ENCODE assay signal across 18 cellular contexts in the genomic region with DNA sequence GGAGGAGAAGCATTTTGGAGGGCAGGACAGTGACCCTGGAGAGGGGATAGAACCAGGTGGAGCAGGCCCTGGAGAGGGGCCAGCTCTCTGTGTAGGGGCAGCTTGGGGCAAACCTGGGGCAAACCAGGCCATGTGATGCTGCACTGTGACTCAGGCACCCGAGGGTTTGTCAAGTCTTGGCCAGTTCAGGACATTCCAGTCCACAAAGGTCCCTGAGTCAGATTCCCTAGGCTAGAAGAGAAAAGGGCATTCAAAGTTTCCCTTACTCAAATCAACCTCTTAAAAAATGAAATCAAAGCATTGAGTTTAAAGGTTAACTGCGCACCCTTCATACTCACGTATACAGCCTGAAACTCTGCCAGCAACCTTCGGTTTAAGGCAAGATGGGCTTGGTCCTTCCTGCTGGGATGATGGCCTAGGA. TPM values are rescaled to one million over a fixed set of nuclear protein-coding genes. Genes with fewer than 3 reads are reported as not detected.
DNase-seq lines count a peak whose midpoint lies in the region; ATAC-seq and TF ChIP-seq lines count a peak whose summit lies in the region.
"Had no signal": no experiment of that assay in that cellular context is flagged by ENCODE, and none has a peak within 500 bp of the region (broad histone marks: within the 10 kb centered on the region; RNA-seq: fewer than 3 reads in every experiment).

No MANE protein-coding gene starts in this region.

- H3K79me2 ChIP-seq in smooth muscle cell (ENCODE audit: low read depth), result no peaks in the 10 kb centered on the region
- H3K79me2 ChIP-seq: parathyroid adenoma had no signal

- no peaks in the 10 kb centered on the region for H3F3A ChIP-seq in smooth muscle cell (ENCODE audit: low read depth)

- H3K9me3 ChIP-seq in smooth muscle cell (replicated peaks; ENCODE audit: low read depth) (no peaks in the 10 kb centered on the region), gastroesophageal sphincter (no peaks in the 10 kb centered on the region), tibial artery (no peaks in the 10 kb centered on the region)
- H3K9me3 ChIP-seq: BE2C had no signal

- intact Hi-C loops in tibial artery (cut with DNase I; ENCODE audit: low total_unique reads), result loop anchor here (5.0 kb wide), 1 partner anchor 286 kb away; no protein-coding TSS in a partner anchor

- TF ChIP-seq CTCF in VCaP (conservative IDR thresholded peaks at IDR 0.05), result no peak
- TF ChIP-seq CTCF in fibroblast of mammary gland (conservative IDR thresholded peaks at IDR 0.05; ENCODE audit: control insufficient read depth, insufficient read depth, low read depth, low read length), result no peak
- TF ChIP-seq CTCF in smooth muscle cell (IDR thresholded peaks at IDR 0.05; ENCODE audit: borderline replicate concordance, insufficient read depth, poor library complexity, severe bottlenecking), result no peak
- TF ChIP-seq CTCF in gastroesophageal sphincter (IDR thresholded peaks at IDR 0.05), result no peak
- no peak for TF ChIP-seq CTCF in tibial artery (IDR thresholded peaks at IDR 0.05)

- no peaks in the 10 kb centered on the region for H3K4me1 ChIP-seq in smooth muscle cell (ENCODE audit: low read depth)
- H3K4me1 ChIP-seq in gastroesophageal sphincter, result peaks cover 0 to 10% (median 3%) of the 10 kb centered on the region in 3 donors
- H3K4me1 ChIP-seq in tibial artery, result peaks cover 0 to 12% (median 2%) of the 10 kb centered on the region in 4 donors

- no peaks in the 10 kb centered on the region for H4K20me1 ChIP-seq in smooth muscle cell (ENCODE audit: low read depth)

- peaks cover 16% of the 10 kb centered on the region for H3K27me3 ChIP-seq in smooth muscle cell (ENCODE audit: low read depth)
- peaks cover 41% of the 10 kb centered on the region for H3K27me3 ChIP-seq in gastroesophageal sphincter
- peaks cover 0 to 51% of the 10 kb centered on the region in 2 donors for H3K27me3 ChIP-seq in tibial artery
- H3K27me3 ChIP-seq: BE2C had no signal

- TF ChIP-seq POLR2A in gastroesophageal sphincter (IDR thresholded peaks at IDR 0.05), result no peak

- peak; percentile 13 for DNase-seq in HK-2 (ENCODE audit: unreplicated experiment)
- DNase-seq in fibroblast of mammary gland (ENCODE audit: low read depth), result peak; percentile 43
- no peak for DNase-seq in smooth muscle cell (lab: John Stamatoyannopoulos, UW; ENCODE audit: unreplicated experiment)
- DNase-seq in midbrain (lab: John Stamatoyannopoulos, UW), result no peak
- DNase-seq in tibial artery, result no peak
- DNase-seq: activated CD4-positive, alpha-beta T cell treated with anti-CD3 and anti-CD28 coated beads, Interleukin-2, amount 50 U/mL, for 48 hours; amygdala; BE2C; hippocampal formation; Karpas-422; left cardiac atrium; NCI-H1694 treated with DMSO at 0.1 percent for 48 hours; NCI-H510A; stimulated activated naive CD4-positive, alpha-beta T cell treated with Interleukin-2 at 50 U/mL for 16 hours had no signal

- no peak for TF ChIP-seq EP300 in gastroesophageal sphincter (IDR thresholded peaks at IDR 0.05)

- no peak overlapping the region for H3K9ac ChIP-seq in smooth muscle cell (ENCODE audit: low read depth)
- H3K9ac ChIP-seq: parathyroid adenoma had no signal

- no peak overlapping the region for H3K4me2 ChIP-seq in smooth muscle cell

- H3K27ac ChIP-seq in VCaP, result peak overlapping the region; percentile 96
- H3K27ac ChIP-seq in smooth muscle cell (ENCODE audit: low read depth), result peak overlapping the region; percentile 6
- peak overlapping the region in 1 of 4 donors; percentile 1 for H3K27ac ChIP-seq in gastroesophageal sphincter
- no peak overlapping the region for H3K27ac ChIP-seq in tibial artery

- no peak overlapping the region for H3K4me3 ChIP-seq in fibroblast of mammary gland (ENCODE audit: control insufficient read depth, low read depth, low read length)
- H3K4me3 ChIP-seq in smooth muscle cell, result no peak overlapping the region
- H3K4me3 ChIP-seq in gastroesophageal sphincter, result no peak overlapping the region
- H3K4me3 ChIP-seq in tibial artery, result no peak overlapping the region
- H3K4me3 ChIP-seq: skin epidermis had no signal

- no peak for ATAC-seq in gastroesophageal sphincter
- ATAC-seq: left cardiac atrium had no signal

- no peak overlapping the region for H2AFZ ChIP-seq in smooth muscle cell (ENCODE audit: low read depth)

- H3K36me3 ChIP-seq in smooth muscle cell (ENCODE audit: low read depth), result no peaks in the 10 kb centered on the region
- no peaks in the 10 kb centered on the region for H3K36me3 ChIP-seq in gastroesophageal sphincter
- no peaks in the 10 kb centered on the region for H3K36me3 ChIP-seq in tibial artery
- H3K36me3 ChIP-seq: BE2C had no signal

- WGBS in smooth muscle cell (ENCODE audit: low lambda C conversion rate), result 69% methylated on average over 4 of the region's 4 CpGs
- WGBS in gastroesophageal sphincter (ENCODE audit: low coverage in 1 of 2), 2 donors, result 49 to 52% methylated on average over 4 of the region's 4 CpGs

RNA-seq across cellular contexts. Expression of a gene that starts 25.2 kb away (rescaled TPM):
- total RNA-seq in smooth muscle cell (0.09 TPM in 1 of 2 replicates, not detected in the other), gastroesophageal sphincter (under 1 TPM in 2 of 4 donors, not detected in 2; 0.31 to 0.81 TPM)
- polyA plus RNA-seq in smooth muscle cell, result not detected in 2 replicates
- total RNA-seq: left cardiac atrium had no signal

RNA-seq across cellular contexts. Expression of a gene that starts 25.6 kb away (rescaled TPM):
- total RNA-seq in smooth muscle cell (0.36 and 0.72 TPM in 2 replicates), gastroesophageal sphincter (10 to 100 TPM in 3 of 4 donors, 1 to 10 TPM in 1; 9.2 to 27.9 (median 18.8) TPM)
- polyA plus RNA-seq in smooth muscle cell, result 0.09 and 0.49 TPM in 2 replicates

Comparison
In these comparisons a context has a peak if more than half of its experiments do, and no peak if none do; other contexts are left out.
1. DNase-seq: peak in HK-2 (single experiment) and fibroblast of mammary gland (single experiment); none in smooth muscle cell (single experiment), midbrain (single experiment) and tibial artery (0 of 2).
2. H3K27ac ChIP-seq: peak in VCaP (single experiment) and smooth muscle cell (single experiment); none in tibial artery (0 of 2).